Comparison of ENCODE assay signal across 8 cellular contexts in the genomic region with DNA sequence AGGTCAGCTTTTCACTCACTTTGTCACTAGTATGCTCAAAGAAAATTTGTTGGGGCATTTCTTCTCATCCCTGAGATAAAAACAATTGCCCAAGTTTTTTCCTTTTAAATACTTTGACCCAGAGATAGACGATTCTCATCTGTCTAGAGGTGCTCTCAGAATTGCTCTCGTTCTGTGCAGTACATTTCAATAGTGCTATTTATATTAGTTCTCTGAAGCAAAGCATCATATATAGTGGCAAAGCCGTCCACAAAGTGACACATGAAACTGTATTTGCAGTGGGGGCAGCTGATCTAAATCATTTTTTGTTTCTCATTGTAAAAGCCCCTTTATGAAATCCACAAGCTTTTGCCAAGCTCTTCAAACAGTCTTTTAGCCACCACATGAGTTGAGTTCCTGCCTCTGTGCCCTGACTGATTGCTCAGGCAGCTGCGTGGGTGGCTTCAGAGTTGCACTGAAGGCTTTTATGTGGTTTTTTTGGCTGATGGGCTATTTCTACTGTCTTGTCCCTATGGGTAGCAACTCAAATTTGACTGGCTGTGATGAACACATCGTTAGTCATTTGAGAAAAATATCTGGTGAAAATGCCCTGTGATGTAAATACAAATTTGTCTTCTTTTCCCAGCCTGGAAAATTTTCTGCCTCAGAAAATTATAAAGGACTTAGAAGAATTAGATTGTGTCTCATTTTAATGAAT.
DNase-seq lines count a peak whose midpoint lies in the region; ATAC-seq and TF ChIP-seq lines count a peak whose summit lies in the region.

No MANE protein-coding gene starts in this region.

- no peak overlapping the region for H3K27ac Mint-ChIP-seq in stimulated activated effector memory CD8-positive, alpha-beta T cell treated with anti-CD3 and anti-CD28 coated beads, Interleukin-12 subunit alpha, Interleukin-12 subunit beta, amount 100 ng/mL, for 72 hours
- H3K27ac Mint-ChIP-seq in endothelial cell (ENCODE audit: unreplicated experiment), result no peak overlapping the region

- no peak overlapping the region for H3K4me3 Mint-ChIP-seq in stimulated activated effector memory CD8-positive, alpha-beta T cell treated with anti-CD3 and anti-CD28 coated beads, Interleukin-12 subunit alpha, Interleukin-12 subunit beta, amount 100 ng/mL, for 72 hours
- no peak overlapping the region for H3K4me3 Mint-ChIP-seq in endothelial cell (ENCODE audit: unreplicated experiment)

- no peak for TF ChIP-seq CTCF in endothelial cell (IDR thresholded peaks at IDR 0.05; ENCODE audit: unreplicated experiment)

- no peaks in the 10 kb centered on the region for H3K27me3 Mint-ChIP-seq in endothelial cell (ENCODE audit: unreplicated experiment)

- H3K4me1 Mint-ChIP-seq in stimulated activated effector memory CD8-positive, alpha-beta T cell treated with anti-CD3 and anti-CD28 coated beads, Interleukin-12 subunit alpha, Interleukin-12 subunit beta, amount 100 ng/mL, for 72 hours, result no peaks in the 10 kb centered on the region
- H3K4me1 Mint-ChIP-seq in endothelial cell (ENCODE audit: unreplicated experiment), result peaks cover 8% of the 10 kb centered on the region

- DNase-seq in activated CD4-positive, alpha-beta T cell treated with anti-CD3 and anti-CD28 coated beads for 4 hours, result peak; percentile 65 to 74
- DNase-seq in fibroblast of peridontal ligament (ENCODE audit: extremely low read depth), result peak; percentile 51
- DNase-seq in stimulated activated effector memory CD8-positive, alpha-beta T cell treated with anti-CD3 and anti-CD28 coated beads, Interleukin-12 subunit alpha, Interleukin-12 subunit beta, amount 100 ng/mL, for 72 hours (ENCODE audit: low spot score in 2 of 2), result peak; percentile 8 to 51
- no peak for DNase-seq in endothelial cell (ENCODE audit: low spot score)
- DNase-seq in SW 1271 (lab: John Stamatoyannopoulos, UW), result no peak
- DNase-seq in HUDEP-2 (lab: John Stamatoyannopoulos, UW; ENCODE audit: unreplicated experiment in 76 of 76), result no peak

- H3K36me3 Mint-ChIP-seq in stimulated activated effector memory CD8-positive, alpha-beta T cell treated with anti-CD3 and anti-CD28 coated beads, Interleukin-12 subunit alpha, Interleukin-12 subunit beta, amount 100 ng/mL, for 72 hours, result no peaks in the 10 kb centered on the region
- H3K36me3 Mint-ChIP-seq in endothelial cell (ENCODE audit: low read depth, unreplicated experiment), result no peaks in the 10 kb centered on the region

- peak; percentile 95 for ATAC-seq in GM19043 (IDR thresholded peaks at IDR 0.05; ENCODE audit: low read depth, unreplicated experiment)
- ATAC-seq in HG03135 (IDR thresholded peaks at IDR 0.05; ENCODE audit: unreplicated experiment), result peak; percentile 92
- ATAC-seq in stimulated activated effector memory CD8-positive, alpha-beta T cell treated with anti-CD3 and anti-CD28 coated beads, Interleukin-12 subunit alpha, Interleukin-12 subunit beta, amount 100 ng/mL, for 72 hours, result peak; percentile 92

- H3K9me3 Mint-ChIP-seq in stimulated activated effector memory CD8-positive, alpha-beta T cell treated with anti-CD3 and anti-CD28 coated beads, Interleukin-12 subunit alpha, Interleukin-12 subunit beta, amount 100 ng/mL, for 72 hours, result no peaks in the 10 kb centered on the region
- H3K9me3 Mint-ChIP-seq in endothelial cell (ENCODE audit: unreplicated experiment), result no peaks in the 10 kb centered on the region

Comparison
In these comparisons a context has a peak if more than half of its experiments do, and no peak if none do; other contexts are left out.
1. DNase-seq: peak in activated CD4-positive, alpha-beta T cell treated with anti-CD3 and anti-CD28 coated beads for 4 hours (2 of 2), fibroblast of peridontal ligament (single experiment) and stimulated activated effector memory CD8-positive, alpha-beta T cell treated with anti-CD3 and anti-CD28 coated beads, Interleukin-12 subunit alpha, Interleukin-12 subunit beta, amount 100 ng/mL, for 72 hours (2 of 2); none in endothelial cell (single experiment), SW 1271 (0 of 2) and HUDEP-2 (0 of 76).
2. Peak in every context shown above with its lines, with median percentiles within 50 percentile points of each other: ATAC-seq.